ENCODE assay signal across 13 cellular contexts in genomic region chr1:154859786-154860153, GRCh38. TPM values are rescaled to one million over a fixed set of nuclear protein-coding genes. Genes with fewer than 3 reads are reported as not detected.
A peak's percentile ranks its signal among the peaks of the same experiment; 100 is the strongest.
DNase-seq lines count a peak whose midpoint lies in the region; ATAC-seq and TF ChIP-seq lines count a peak whose summit lies in the region.
"Had no signal": no experiment of that assay in that cellular context is flagged by ENCODE, and none has a peak within 500 bp of the region (broad histone marks: within the 10 kb centered on the region; RNA-seq: fewer than 3 reads in every experiment).

No MANE protein-coding gene starts in this region.

- TF ChIP-seq RAD21 in IMR-90 (IDR thresholded peaks at IDR 0.05; ENCODE audit: low read length): no peak

- CTCF ChIA-PET in IMR-90 (lab: Yijun Ruan, JAX): no interaction called here

- H3K27me3 ChIP-seq in IMR-90 (ENCODE audit: control insufficient read depth, insufficient read depth, low read length) (peaks cover 25% of the 10 kb centered on the region), skeletal muscle tissue (ENCODE audit: control insufficient read depth in 3 of 3, insufficient read depth in 3 of 3, low read length in 3 of 3) (no peaks in the 10 kb centered on the region), testis (no peaks in the 10 kb centered on the region)

- H4K5ac ChIP-seq in IMR-90 (ENCODE audit: low read depth, low read length): no peak overlapping the region

- intact Hi-C loops in IMR-90 (cut with micrococcal nuclease) (loop anchor here (5.0 kb wide), 1 partner anchor 92 kb away; no protein-coding TSS in a partner anchor), testis (cut with DNase I; ENCODE audit: low total_unique reads) (no loop called here)

- no TSS peak for BruUV-seq in IMR-90 (replicated peaks; lab: Mats Ljungman, UMichigan)

- no peak overlapping the region for H3K14ac ChIP-seq in IMR-90 (replicated peaks; ENCODE audit: low read depth, low read length)

- no peak overlapping the region; the same call in 1 of the 2 replicates for H4K91ac ChIP-seq in IMR-90 (ENCODE audit: insufficient read depth, low read depth, low read length)

- POLR2A ChIA-PET in IMR-90 (lab: Charles Lee; ENCODE audit: unreplicated experiment): interaction anchor here (0.6 kb wide), 1 partner anchor 138 kb away, joined by 8 read pairs; no protein-coding TSS in a partner anchor

- in situ Hi-C loops in IMR-90 (cut with MboI; ENCODE audit: low sequenced_read_pairs): no loop called here

- H3K56ac ChIP-seq in IMR-90 (ENCODE audit: extremely low read depth, insufficient read depth, low read length): no peak overlapping the region

- no peaks in the 10 kb centered on the region for H3K36me3 ChIP-seq in IMR-90 (ENCODE audit: control insufficient read depth, insufficient read depth, low read length)
- H3K36me3 ChIP-seq in skeletal muscle tissue (ENCODE audit: control insufficient read depth in 3 of 3, insufficient read depth in 3 of 3, low read length in 3 of 3): no peaks in the 10 kb centered on the region
- H3K36me3 ChIP-seq in testis (ENCODE audit: low read depth, missing control alignments): no peaks in the 10 kb centered on the region

- no peak overlapping the region for H3K4me2 ChIP-seq in IMR-90 (ENCODE audit: low read depth, low read length)

- no peak overlapping the region for H3K4me3 ChIP-seq in IMR-90 (ENCODE audit: insufficient read depth, low read depth, low read length)
- peak overlapping the region in 2 of 3 donors; percentile 48 to 59 for H3K4me3 ChIP-seq in skeletal muscle tissue (ENCODE audit: low read length in 3 of 3)
- no peak overlapping the region for H3K4me3 ChIP-seq in testis
- H3K4me3 ChIP-seq: coronary artery had no signal

- TF ChIP-seq POLR2A in IMR-90 (IDR thresholded peaks at IDR 0.05; ENCODE audit: low read depth, low read length) (no peak), testis (IDR thresholded peaks at IDR 0.05) (no peak)

- H4K20me1 ChIP-seq in IMR-90 (ENCODE audit: insufficient read depth, low read length): peaks cover 3% of the 10 kb centered on the region; the same call in 1 of the 2 replicates

- no peak overlapping the region for H3K23ac ChIP-seq in IMR-90 (ENCODE audit: low read depth, low read length)

- no peak overlapping the region for H2BK15ac ChIP-seq in IMR-90 (ENCODE audit: low read depth, low read length)

- dilution Hi-C loops in IMR-90 (cut with HindIII; ENCODE audit: low sequenced_read_pairs, unreplicated experiment): no loop called here

- TF ChIP-seq CTCF in IMR-90 (conservative IDR thresholded peaks at IDR 0.05; ENCODE audit: low read depth, low read length) (no peak), testis (IDR thresholded peaks at IDR 0.05) (no peak)

- H3K79me1 ChIP-seq in IMR-90 (ENCODE audit: low read depth in 1 of 2, low read length in 2 of 2): no peaks in the 10 kb centered on the region

- H2BK20ac ChIP-seq in IMR-90 (ENCODE audit: low read depth, low read length): no peak overlapping the region

- H2BK5ac ChIP-seq in IMR-90 (ENCODE audit: low read depth, low read length, poor library complexity, severe bottlenecking): no peak overlapping the region

- H3K18ac ChIP-seq in IMR-90 (ENCODE audit: low read depth, low read length): no peak overlapping the region

- peak overlapping the region; percentile 23; the same call in 1 of the 2 replicates for H2BK120ac ChIP-seq in IMR-90 (ENCODE audit: low read depth, low read length)

- no peak overlapping the region for H2AK9ac ChIP-seq in IMR-90 (replicated peaks; ENCODE audit: low read depth, low read length, poor library complexity)

- H3K9me1 ChIP-seq in IMR-90 (ENCODE audit: insufficient read depth, low read length): peaks cover 12% of the 10 kb centered on the region; the same call in 1 of the 2 replicates

- H3K9me3 ChIP-seq in IMR-90 (ENCODE audit: control insufficient read depth, insufficient read depth, low read length): no peaks in the 10 kb centered on the region
- no peaks in the 10 kb centered on the region for H3K9me3 ChIP-seq in skeletal muscle tissue (ENCODE audit: control insufficient read depth in 3 of 3, low read length in 3 of 3)
- no peaks in the 10 kb centered on the region for H3K9me3 ChIP-seq in testis

- ATAC-seq in GM21786 (IDR thresholded peaks at IDR 0.05; ENCODE audit: unreplicated experiment) (peak; percentile 36), IMR-90 (ENCODE audit: low read depth) (no peak)

- no peak overlapping the region for H4K8ac ChIP-seq in IMR-90 (ENCODE audit: low read depth in 2 of 2, low read length in 2 of 2)

- H3K9ac ChIP-seq in IMR-90 (ENCODE audit: low read depth, low read length) (no peak overlapping the region), skeletal muscle tissue (ENCODE audit: low read depth in 1 of 3, low read length in 3 of 3) (peak overlapping the region; percentile 80 to 85 (median 82))

- DNase-seq in NCI-H2107 treated with DMSO at 0.1 percent for 48 hours (lab: John Stamatoyannopoulos, UW; ENCODE audit: unreplicated experiment) (peak; percentile 12), NCI-H2107 (lab: John Stamatoyannopoulos, UW) (no peak), IMR-90 (no peak), dedifferentiated amniotic fluid mesenchymal stem cell (ENCODE audit: extremely low spot score) (no peak), testis (no peak), hippocampal formation (lab: John Stamatoyannopoulos, UW) (no peak)
- DNase-seq: activated CD4-positive, alpha-beta T cell treated with anti-CD3 and anti-CD28 coated beads for 48 hours; H7; NCI-H2227 treated with DMSO at 0.1 percent for 48 hours; stimulated activated CD4-positive, alpha-beta T cell treated with anti-CD3 and anti-CD28 coated beads, Interleukin-2, amount 100 ng/mL, for 24 hours had no signal

- no peak overlapping the region for H2AK5ac ChIP-seq in IMR-90 (ENCODE audit: low read depth, low read length)

- peaks cover 15% of the 10 kb centered on the region for H3K4me1 ChIP-seq in IMR-90 (ENCODE audit: control insufficient read depth, insufficient read depth, low read length)
- peaks cover 84 to 96% (median 85%) of the 10 kb centered on the region in 3 donors for H3K4me1 ChIP-seq in skeletal muscle tissue (ENCODE audit: control insufficient read depth in 3 of 3, insufficient read depth in 3 of 3, low read length in 3 of 3)
- H3K4me1 ChIP-seq in testis: no peaks in the 10 kb centered on the region

- H3K27ac ChIP-seq in IMR-90 (ENCODE audit: insufficient read depth, low read length): no peak overlapping the region
- peak overlapping the region; percentile 97 for H3K27ac ChIP-seq in skeletal muscle tissue (ENCODE audit: low read depth, low read length)
- H3K27ac ChIP-seq in testis: no peak overlapping the region
- H3K27ac ChIP-seq: coronary artery had no signal

- WGBS in IMR-90 (ENCODE audit: extremely low coverage in 2 of 2, insufficient read length in 1 of 2), 2 experiments: 92% methylated on average over 2 of the region's 2 CpGs; no CpG with 5 or more reads in 1 of the 2 experiments
- 67 to 100% methylated on average over 1 to 2 of the region's 2 CpGs for WGBS in testis, 2 donors

- H3K4ac ChIP-seq in IMR-90 (ENCODE audit: low read depth, low read length): no peak overlapping the region

- H2AFZ ChIP-seq in IMR-90 (replicated peaks; ENCODE audit: low read length, poor library complexity): no peak overlapping the region

TF ChIP-seq in IMR-90, 13 proteins besides CTCF, POLR2A, EP300 and RAD21:
- no peak for TF ChIP-seq NFE2L2 (IDR thresholded peaks at IDR 0.05; ENCODE audit: low read depth, low read length)

RNA-seq across cellular contexts. Expression of gene KCNN3, which starts 10.3 kb away (rescaled TPM):
- not detected in 2 replicates for total RNA-seq in IMR-90 (2012; rRNA removed)
- polyA plus RNA-seq in IMR-90 (2012; rRNA removed): 0.02 and 0.07 TPM in 2 replicates
- under 0.01 and 0.02 TPM in 2 replicates for polyA plus RNA-seq in IMR-90 (2012; cell fraction: cytosol; rRNA removed)
- 0.01 and 0.05 TPM in 2 replicates for polyA plus RNA-seq in IMR-90 (2012; cell fraction: nucleus; rRNA removed; ENCODE audit: low replicate concordance)
- 3.7 TPM for total RNA-seq in skeletal muscle tissue
- total RNA-seq in testis: under 1 TPM; 0.24 to 0.56 TPM
- polyA plus RNA-seq in testis (ENCODE audit: insufficient read depth, low read depth, low replicate concordance): 0.78 TPM

Comparison
In these comparisons a context has a peak if more than half of its experiments do, and no peak if none do; other contexts are left out.
1. H3K4me3 ChIP-seq: peak in skeletal muscle tissue (2 of 3); none in IMR-90 (single experiment) and testis (0 of 2).